Comparison of ENCODE assay signal across 1 cellular context in the genomic region with DNA sequence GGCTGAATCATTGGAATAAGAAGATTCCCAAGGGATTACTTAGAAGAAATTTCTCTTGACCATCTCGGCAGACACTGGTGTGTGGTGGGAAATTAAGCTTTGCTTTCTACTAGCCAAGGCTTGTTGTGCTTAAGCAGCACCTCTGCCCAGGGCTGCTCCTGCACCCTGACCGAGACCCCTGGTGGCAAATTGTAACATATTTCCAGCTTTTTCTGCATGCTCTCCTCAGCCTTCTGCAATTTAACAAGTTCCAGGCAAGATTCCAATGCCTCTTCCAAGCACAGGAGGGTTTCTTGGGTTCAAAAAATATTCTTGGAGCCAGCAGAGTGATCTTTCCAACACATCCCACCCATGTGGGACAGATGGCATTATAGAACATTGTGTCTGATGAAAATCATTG.
TF ChIP-seq lines count a peak whose summit lies in the region.

No MANE protein-coding gene starts in this region.

TF ChIP-seq in WTC11, 78 proteins besides CTCF, POLR2A, EP300 and RAD21 (continued from another document):
- TF ChIP-seq, protein P1, sequence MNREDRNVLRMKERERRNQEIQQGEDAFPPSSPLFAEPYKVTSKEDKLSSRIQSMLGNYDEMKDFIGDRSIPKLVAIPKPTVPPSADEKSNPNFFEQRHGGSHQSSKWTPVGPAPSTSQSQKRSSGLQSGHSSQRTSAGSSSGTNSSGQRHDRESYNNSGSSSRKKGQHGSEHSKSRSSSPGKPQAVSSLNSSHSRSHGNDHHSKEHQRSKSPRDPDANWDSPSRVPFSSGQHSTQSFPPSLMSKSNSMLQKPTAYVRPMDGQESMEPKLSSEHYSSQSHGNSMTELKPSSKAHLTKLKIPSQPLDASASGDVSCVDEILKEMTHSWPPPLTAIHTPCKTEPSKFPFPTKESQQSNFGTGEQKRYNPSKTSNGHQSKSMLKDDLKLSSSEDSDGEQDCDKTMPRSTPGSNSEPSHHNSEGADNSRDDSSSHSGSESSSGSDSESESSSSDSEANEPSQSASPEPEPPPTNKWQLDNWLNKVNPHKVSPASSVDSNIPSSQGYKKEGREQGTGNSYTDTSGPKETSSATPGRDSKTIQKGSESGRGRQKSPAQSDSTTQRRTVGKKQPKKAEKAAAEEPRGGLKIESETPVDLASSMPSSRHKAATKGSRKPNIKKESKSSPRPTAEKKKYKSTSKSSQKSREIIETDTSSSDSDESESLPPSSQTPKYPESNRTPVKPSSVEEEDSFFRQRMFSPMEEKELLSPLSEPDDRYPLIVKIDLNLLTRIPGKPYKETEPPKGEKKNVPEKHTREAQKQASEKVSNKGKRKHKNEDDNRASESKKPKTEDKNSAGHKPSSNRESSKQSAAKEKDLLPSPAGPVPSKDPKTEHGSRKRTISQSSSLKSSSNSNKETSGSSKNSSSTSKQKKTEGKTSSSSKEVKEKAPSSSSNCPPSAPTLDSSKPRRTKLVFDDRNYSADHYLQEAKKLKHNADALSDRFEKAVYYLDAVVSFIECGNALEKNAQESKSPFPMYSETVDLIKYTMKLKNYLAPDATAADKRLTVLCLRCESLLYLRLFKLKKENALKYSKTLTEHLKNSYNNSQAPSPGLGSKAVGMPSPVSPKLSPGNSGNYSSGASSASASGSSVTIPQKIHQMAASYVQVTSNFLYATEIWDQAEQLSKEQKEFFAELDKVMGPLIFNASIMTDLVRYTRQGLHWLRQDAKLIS (CRISPR knock-in tag; IDR thresholded peaks at IDR 0.05; ENCODE audit: borderline replicate concordance) = no peak
- TF ChIP-seq ZNF121 (CRISPR knock-in tag; IDR thresholded peaks at IDR 0.05) (no peak), TEAD1 (CRISPR knock-in tag; IDR thresholded peaks at IDR 0.05) (no peak), TP53 (CRISPR knock-in tag; IDR thresholded peaks at IDR 0.05) (no peak), FOXK1 (CRISPR knock-in tag; IDR thresholded peaks at IDR 0.05) (no peak), GABPB1 (CRISPR knock-in tag; IDR thresholded peaks at IDR 0.05) (no peak), NR2C2 (CRISPR knock-in tag; IDR thresholded peaks at IDR 0.05) (no peak), NR3C1 (CRISPR knock-in tag; conservative IDR thresholded peaks at IDR 0.05; ENCODE audit: low read depth) (no peak), ATF1 (CRISPR knock-in tag; IDR thresholded peaks at IDR 0.05) (no peak)
- TF ChIP-seq, protein P2, sequence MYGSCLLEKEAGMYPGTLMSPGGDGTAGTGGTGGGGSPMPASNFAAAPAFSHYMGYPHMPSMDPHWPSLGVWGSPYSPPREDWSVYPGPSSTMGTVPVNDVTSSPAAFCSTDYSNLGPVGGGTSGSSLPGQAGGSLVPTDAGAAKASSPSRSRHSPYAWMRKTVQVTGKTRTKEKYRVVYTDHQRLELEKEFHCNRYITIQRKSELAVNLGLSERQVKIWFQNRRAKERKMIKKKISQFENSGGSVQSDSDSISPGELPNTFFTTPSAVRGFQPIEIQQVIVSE (CRISPR knock-in tag; IDR thresholded peaks at IDR 0.05; ENCODE audit: borderline replicate concordance) = no peak
- TF ChIP-seq, protein P3, sequence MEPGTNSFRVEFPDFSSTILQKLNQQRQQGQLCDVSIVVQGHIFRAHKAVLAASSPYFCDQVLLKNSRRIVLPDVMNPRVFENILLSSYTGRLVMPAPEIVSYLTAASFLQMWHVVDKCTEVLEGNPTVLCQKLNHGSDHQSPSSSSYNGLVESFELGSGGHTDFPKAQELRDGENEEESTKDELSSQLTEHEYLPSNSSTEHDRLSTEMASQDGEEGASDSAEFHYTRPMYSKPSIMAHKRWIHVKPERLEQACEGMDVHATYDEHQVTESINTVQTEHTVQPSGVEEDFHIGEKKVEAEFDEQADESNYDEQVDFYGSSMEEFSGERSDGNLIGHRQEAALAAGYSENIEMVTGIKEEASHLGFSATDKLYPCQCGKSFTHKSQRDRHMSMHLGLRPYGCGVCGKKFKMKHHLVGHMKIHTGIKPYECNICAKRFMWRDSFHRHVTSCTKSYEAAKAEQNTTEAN (CRISPR knock-in tag; IDR thresholded peaks at IDR 0.05) = no peak
